12 cellular contexts compared by ENCODE assay signal in the genomic region with DNA sequence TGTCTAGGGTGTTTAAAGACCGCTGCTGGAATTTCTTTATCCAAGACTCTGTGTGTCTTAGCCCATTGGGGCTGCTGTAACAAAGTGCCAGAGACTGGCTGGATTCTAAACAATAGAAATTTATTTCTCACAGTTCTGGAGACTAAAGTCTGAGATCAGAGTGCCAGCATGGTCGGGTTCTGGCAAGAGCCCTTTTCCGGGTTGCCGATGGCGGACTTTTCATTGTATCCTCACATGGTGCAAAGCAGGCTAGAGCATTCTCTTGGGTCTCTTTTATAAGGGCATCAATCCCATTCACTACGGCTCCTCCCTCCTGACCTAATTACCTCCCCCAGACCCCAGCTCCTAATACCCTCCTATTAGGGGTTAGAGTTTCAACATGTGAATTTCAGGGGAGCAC. TPM values are rescaled to one million over a fixed set of nuclear protein-coding genes. Genes with fewer than 3 reads are reported as not detected.
DNase-seq lines count a peak whose midpoint lies in the region; ATAC-seq and TF ChIP-seq lines count a peak whose summit lies in the region.
"Had no signal": no experiment of that assay in that cellular context is flagged by ENCODE, and none has a peak within 500 bp of the region (broad histone marks: within the 10 kb centered on the region; RNA-seq: fewer than 3 reads in every experiment).

No MANE protein-coding gene starts in this region.

- WGBS in transverse colon (ENCODE audit: low coverage in 1 of 2), 2 donors = 87 to 100% methylated on average over 2 to 6 of the region's 6 CpGs

- peak overlapping the region; percentile 8 to 51 (median 30) for H3K27ac ChIP-seq in transverse colon

- TF ChIP-seq CTCF in transverse colon (IDR thresholded peaks at IDR 0.05) = no peak

- in situ Hi-C loops in transverse colon (cut with MboI; ENCODE audit: low pct_ligation_motif_present in 1 of 4, low pct_unique_long_range_greater_than_20kb in 1 of 4, low sequenced_read_pairs in 3 of 4) = no loop called here

- POLR2A ChIA-PET in naive thymus-derived CD8-positive, alpha-beta T cell (lab: Charles Lee) = interaction anchor here (1.0 to 9.9 kb wide), 14 partner anchors 11 to 43 kb away, joined by 3 to 127 read pairs (median 6); partner anchors contain the start of gene NLRC5

- H3K9me3 Mint-ChIP-seq in activated naive CD8-positive, alpha-beta T cell (ENCODE audit: low read depth) = peaks cover 3% of the 10 kb centered on the region
- no peaks in the 10 kb centered on the region for H3K9me3 Mint-ChIP-seq in naive thymus-derived CD8-positive, alpha-beta T cell
- H3K9me3 Mint-ChIP-seq: nephron progenitor cell had no signal

- no peak overlapping the region for H3K4me3 ChIP-seq in transverse colon

- no peak for ATAC-seq in Right ventricle myocardium superior (ENCODE audit: poor library complexity)
- ATAC-seq in naive thymus-derived CD8-positive, alpha-beta T cell = no peak
- ATAC-seq in GM21360 (IDR thresholded peaks at IDR 0.05; ENCODE audit: unreplicated experiment) = no peak

- no peaks in the 10 kb centered on the region for H3K36me3 ChIP-seq in transverse colon

- no peaks in the 10 kb centered on the region for H3K9me3 ChIP-seq in transverse colon

- peaks cover 0 to 23% (median 4%) of the 10 kb centered on the region in 4 donors for H3K4me1 ChIP-seq in transverse colon

- DNase-seq in cardiac septum (ENCODE audit: low spot score) (peak; percentile 27), Right ventricle myocardium superior (no peak), transverse colon (no peak), NCI-H187 (lab: John Stamatoyannopoulos, UW) (no peak), dedifferentiated amniotic fluid mesenchymal stem cell (ENCODE audit: extremely low spot score) (no peak)
- DNase-seq in naive thymus-derived CD8-positive, alpha-beta T cell = no peak
- DNase-seq: NCI-H1105, nephron progenitor cell, SHP77 had no signal

- H3K4me3 Mint-ChIP-seq in activated naive CD8-positive, alpha-beta T cell = peak overlapping the region; percentile 65
- peak overlapping the region; percentile 59 to 100 (median 75) for H3K4me3 Mint-ChIP-seq in naive thymus-derived CD8-positive, alpha-beta T cell
- H3K4me3 Mint-ChIP-seq: nephron progenitor cell had no signal

- no peak for TF ChIP-seq POLR2A in transverse colon (IDR thresholded peaks at IDR 0.05)

- no peaks in the 10 kb centered on the region for H3K27me3 Mint-ChIP-seq in activated naive CD8-positive, alpha-beta T cell
- no peaks in the 10 kb centered on the region for H3K27me3 Mint-ChIP-seq in naive thymus-derived CD8-positive, alpha-beta T cell

- TF ChIP-seq EP300 in transverse colon (IDR thresholded peaks at IDR 0.05; ENCODE audit: low read depth) = no peak

- intact Hi-C loops in cardiac septum (cut with DNase I) = no loop called here
- intact Hi-C loops in Right ventricle myocardium superior (cut with DNase I) = no loop called here
- intact Hi-C loops in transverse colon (cut with DNase I; ENCODE audit: low total_unique reads) = no loop called here

- H3K27ac Mint-ChIP-seq in activated naive CD8-positive, alpha-beta T cell = peak overlapping the region; percentile 97
- peak overlapping the region; percentile 90 to 98 (median 96) for H3K27ac Mint-ChIP-seq in naive thymus-derived CD8-positive, alpha-beta T cell
- H3K27ac Mint-ChIP-seq: nephron progenitor cell had no signal

- peaks cover 18% of the 10 kb centered on the region for H3K36me3 Mint-ChIP-seq in activated naive CD8-positive, alpha-beta T cell
- H3K36me3 Mint-ChIP-seq in naive thymus-derived CD8-positive, alpha-beta T cell = peaks cover 0 to 48% (median 19%) of the 10 kb centered on the region in 3 donors

- H3K27me3 ChIP-seq in transverse colon = no peaks in the 10 kb centered on the region

- peaks cover 94% of the 10 kb centered on the region for H3K4me1 Mint-ChIP-seq in activated naive CD8-positive, alpha-beta T cell (ENCODE audit: low read depth)
- H3K4me1 Mint-ChIP-seq in naive thymus-derived CD8-positive, alpha-beta T cell = peaks cover 47 to 97% (median 95%) of the 10 kb centered on the region in 4 donors

RNA-seq across cellular contexts. Expression of gene NLRC5, which starts 9.5 kb away (rescaled TPM):
- total RNA-seq in cardiac septum (12.7 TPM), Right ventricle myocardium superior (9.9 TPM), transverse colon (100 to 1,000 TPM in 1 of 4 donors, 10 to 100 TPM in 3; 59.4 to 171 (median 73.6) TPM)
- total RNA-seq in naive thymus-derived CD8-positive, alpha-beta T cell = 100 to 1,000 TPM; 474 to 488 TPM
- polyA plus RNA-seq in naive thymus-derived CD8-positive, alpha-beta T cell = 100 to 1,000 TPM in 1 of 3 donors, 10 to 100 TPM in 2; 70.4 to 137 (median 80.0) TPM

RNA-seq across cellular contexts. Expression of gene CETP, which starts 37.1 kb away (rescaled TPM):
- total RNA-seq in cardiac septum (not detected), Right ventricle myocardium superior (0.24 TPM), transverse colon (under 1 TPM in 1 of 4 donors, not detected in 3; 0.55 TPM)
- total RNA-seq in naive thymus-derived CD8-positive, alpha-beta T cell = under 1 TPM in 1 of 2 experiments, not detected in 1; 0.27 TPM
- under 1 TPM in 2 of 3 donors, not detected in 1; 0.20 to 0.21 TPM for polyA plus RNA-seq in naive thymus-derived CD8-positive, alpha-beta T cell
- total RNA-seq: G401 had no signal
